Comparison of ENCODE assay signal across 24 cellular contexts in genomic region chr4:11366859-11367258, GRCh38.
"Had no signal": no experiment of that assay in that cellular context is flagged by ENCODE, and none has a peak within 500 bp of the region (broad histone marks: within the 10 kb centered on the region; RNA-seq: fewer than 3 reads in every experiment).

No MANE protein-coding gene starts in this region.

- H3K4me1 ChIP-seq: colonic mucosa had no signal

- DNase-seq: activated B cell treated with CpG ODN at 0.5 μM for 24 hours; activated CD4-positive, alpha-beta T cell treated with anti-CD3 and anti-CD28 coated beads for 48 hours; activated CD4-positive, alpha-beta T cell treated with anti-CD3 and anti-CD28 coated beads, Interleukin-2, amount 50 U/mL, for 1 hour; activated CD4-positive, alpha-beta T cell treated with anti-CD3 and anti-CD28 coated beads, Interleukin-2, amount 50 U/mL, for 48 hours; activated CD8-positive, alpha-beta memory T cell treated with anti-CD3 and anti-CD28 coated beads for 24 hours; activated CD8-positive, alpha-beta T cell treated with anti-CD3 and anti-CD28 coated beads for 36 hours; activated effector memory CD4-positive, alpha-beta T cell treated with Interleukin-2 at 50 U/mL for 16 hours; activated gamma-delta T cell treated with Interleukin-2 at 50 U/mL for 16 hours; activated naive CD4-positive, alpha-beta T cell treated with anti-CD3 and anti-CD28 coated beads, Interleukin-2, amount 50 U/mL, for 16 hours; activated naive CD4-positive, alpha-beta T cell treated with Interleukin-2 at 50 U/mL for 16 hours; activated T-cell treated with anti-CD3 and anti-CD28 coated beads, Interleukin-2, amount 50 U/mL, for 4 hours; amniotic stem cell; effector memory CD4-positive, alpha-beta T cell; endodermal cell; SW 1271; T-cell; T-helper 9 cell; WERI-Rb-1 had no signal

- H3K27me3 ChIP-seq: brain microvascular endothelial cell, colonic mucosa had no signal

- H3K4me3 ChIP-seq: colonic mucosa, dorsolateral prefrontal cortex had no signal

- ATAC-seq: activated CD4-positive, CD25-positive, alpha-beta regulatory T cell treated with anti-CD3 and anti-CD28 coated beads, Interleukin-2, amount 50 U/mL, for 24 hours; activated CD8-positive, alpha-beta T cell treated with anti-CD3 and anti-CD28 coated beads for 36 hours; activated T-cell treated with anti-CD3 and anti-CD28 coated beads, Interleukin-2, amount 50 U/mL, for 4 hours; activated T-helper 17 cell treated with anti-CD3 and anti-CD28 coated beads, Interleukin-2, amount 50 U/mL, for 72 hours; esophagus mucosa; T-cell had no signal

- H3K36me3 ChIP-seq: brain microvascular endothelial cell, colonic mucosa, WERI-Rb-1 had no signal

- H3K27ac ChIP-seq: brain microvascular endothelial cell, colonic mucosa, WERI-Rb-1 had no signal
